In the genomic region with DNA sequence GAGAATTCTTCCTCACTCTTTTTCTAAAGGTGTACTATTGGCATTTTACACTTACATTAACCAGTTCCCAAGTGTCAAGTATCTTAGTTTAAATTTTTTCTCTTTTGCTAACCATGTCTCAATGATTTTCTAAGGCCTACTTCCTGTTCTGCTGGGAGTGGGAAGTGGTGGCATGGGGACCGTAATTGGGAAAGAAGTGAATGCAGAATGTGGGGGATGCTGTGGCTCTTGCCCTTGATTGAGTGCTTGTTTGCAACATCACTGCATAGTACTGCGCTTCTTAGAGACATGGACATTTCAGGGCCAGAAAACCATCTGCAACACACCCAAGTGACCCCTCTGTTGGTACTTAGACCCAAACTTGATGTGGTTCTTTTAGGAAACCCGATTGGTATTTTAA, we compare ENCODE assay signal across 18 cellular contexts. TPM values are rescaled to one million over a fixed set of nuclear protein-coding genes. Genes with fewer than 3 reads are reported as not detected.
DNase-seq lines count a peak whose midpoint lies in the region; TF ChIP-seq lines count a peak whose summit lies in the region.
"Had no signal": no experiment of that assay in that cellular context is flagged by ENCODE, and none has a peak within 500 bp of the region (broad histone marks: within the 10 kb centered on the region; RNA-seq: fewer than 3 reads in every experiment).

No MANE protein-coding gene starts in this region.

- peak; percentile 65 to 86 for DNase-seq in HL-60 (ENCODE audit: low read depth in 1 of 2, low spot score in 1 of 2)
- DNase-seq in NB4 (ENCODE audit: low read depth), result peak; percentile 73
- peak; percentile 82 for DNase-seq in SKM-1 (lab: John Stamatoyannopoulos, UW; ENCODE audit: unreplicated experiment)
- no peak for DNase-seq in activated naive CD4-positive, alpha-beta T cell treated with Interleukin-2 at 50 U/mL for 16 hours
- no peak for DNase-seq in mesenteric fat pad (ENCODE audit: low spot score)
- no peak for DNase-seq in DMS53 treated with DMSO at 0.1 percent for 48 hours (lab: John Stamatoyannopoulos, UW; ENCODE audit: unreplicated experiment)
- DNase-seq: CD8-positive, alpha-beta T cell; DMS53; H7; HFFc6; NCI-H187; NCI-H226; NCI-H524; NCI-H82; T-cell had no signal

- no peak overlapping the region for H3K4me3 ChIP-seq in HL-60 (replicated peaks; ENCODE audit: insufficient read depth, low read length)
- no peak overlapping the region for H3K4me3 ChIP-seq in NB4 (ENCODE audit: low read depth, low read length)
- H3K4me3 ChIP-seq in neutrophil (ENCODE audit: low read depth in 1 of 2, low read length in 1 of 2), result no peak overlapping the region
- H3K4me3 ChIP-seq: A549, BLaER1 had no signal

- H3K27me3 ChIP-seq in HL-60 (ENCODE audit: insufficient read depth, poor library complexity, severe bottlenecking) (no peaks in the 10 kb centered on the region), neutrophil (no peaks in the 10 kb centered on the region)
- H3K27me3 ChIP-seq: BLaER1 had no signal

- no peak overlapping the region for H3K27ac ChIP-seq in HL-60 (replicated peaks)
- peak overlapping the region; percentile 61 for H3K27ac ChIP-seq in neutrophil
- H3K27ac ChIP-seq: A549, BLaER1 had no signal

- TF ChIP-seq CTCF in HL-60 (IDR thresholded peaks at IDR 0.05; ENCODE audit: insufficient read depth, low read length) (no peak), NB4 (IDR thresholded peaks at IDR 0.05; ENCODE audit: low read depth, low read length) (no peak), neutrophil (IDR thresholded peaks at IDR 0.05) (no peak)

- H3K9me3 ChIP-seq in neutrophil, result no peaks in the 10 kb centered on the region
- H3K9me3 ChIP-seq: A549, BLaER1 had no signal

- peaks cover 10 to 20% of the 10 kb centered on the region in 2 experiments for H3K4me1 ChIP-seq in neutrophil (ENCODE audit: control insufficient read depth in 1 of 2, insufficient read depth in 1 of 2, low read depth in 1 of 2, low read length in 1 of 2)
- H3K4me1 ChIP-seq: A549, BLaER1 had no signal

- no peak for TF ChIP-seq POLR2A in NB4 (IDR thresholded peaks at IDR 0.05; ENCODE audit: extremely low read depth, insufficient read length)

- H3K36me3 ChIP-seq in neutrophil, result peaks cover 17% of the 10 kb centered on the region

RNA-seq across cellular contexts. Expression of a gene that starts 32.8 kb away (rescaled TPM):
- total RNA-seq in mesenteric fat pad, result 41.8 TPM

RNA-seq across cellular contexts. Expression of a gene that starts 32.9 kb away (rescaled TPM):
- 18.8 TPM for total RNA-seq in mesenteric fat pad

Comparison
In these comparisons a context has a peak if more than half of its experiments do, and no peak if none do; other contexts are left out.
1. DNase-seq: peak in HL-60 (2 of 2), NB4 (single experiment) and SKM-1 (single experiment); none in activated naive CD4-positive, alpha-beta T cell treated with Interleukin-2 at 50 U/mL for 16 hours (single experiment), mesenteric fat pad (single experiment) and DMS53 treated with DMSO at 0.1 percent for 48 hours (single experiment).